16 cellular contexts compared by ENCODE assay signal in genomic region chr6:88584581-88584980, GRCh38.
DNase-seq lines count a peak whose midpoint lies in the region; ATAC-seq and TF ChIP-seq lines count a peak whose summit lies in the region.
"Had no signal": no experiment of that assay in that cellular context is flagged by ENCODE, and none has a peak within 500 bp of the region (broad histone marks: within the 10 kb centered on the region; RNA-seq: fewer than 3 reads in every experiment).

No MANE protein-coding gene starts in this region.

- H3K4me3 ChIP-seq in astrocyte of the cerebellum (ENCODE audit: low read depth, low read length), result no peak overlapping the region

- no peak for TF ChIP-seq CTCF in astrocyte of the cerebellum (IDR thresholded peaks at IDR 0.05; ENCODE audit: low read depth, low read length, missing control alignments)

- DNase-seq in NCI-H2227 (lab: John Stamatoyannopoulos, UW; ENCODE audit: unreplicated experiment), result peak; percentile 2
- no peak for DNase-seq in NCI-H2227 treated with DMSO at 0.1 percent for 48 hours (lab: John Stamatoyannopoulos, UW)
- peak; percentile 28 for DNase-seq in astrocyte of the cerebellum (ENCODE audit: low read depth)
- peak; percentile 20 for DNase-seq in inferior parietal cortex (ENCODE audit: extremely low spot score)
- no peak for DNase-seq in NCI-H1694 (lab: John Stamatoyannopoulos, UW)
- DNase-seq: DMS 273 treated with DMSO at 0.1 percent for 48 hours, H7, NCI-H1092 treated with DMSO at 0.1 percent for 48 hours, NCI-H1694 treated with DMSO at 0.1 percent for 48 hours, NCI-H2107, NCI-H82, SW 1271 had no signal

- in situ Hi-C loops in astrocyte of the cerebellum (cut with HindIII; ENCODE audit: low sequenced_read_pairs), result no loop called here

- ATAC-seq in HG02571 (IDR thresholded peaks at IDR 0.05; ENCODE audit: unreplicated experiment), result no peak
- no peak for ATAC-seq in HG03045 (IDR thresholded peaks at IDR 0.05; ENCODE audit: unreplicated experiment)
- no peak for ATAC-seq in GM18520 (IDR thresholded peaks at IDR 0.05; ENCODE audit: unreplicated experiment)
- ATAC-seq: Panc1 had no signal

Comparison
In these comparisons a context has a peak if more than half of its experiments do, and no peak if none do; other contexts are left out.
1. DNase-seq: peak in NCI-H2227 (single experiment), astrocyte of the cerebellum (single experiment) and inferior parietal cortex (single experiment); none in NCI-H2227 treated with DMSO at 0.1 percent for 48 hours (single experiment) and NCI-H1694 (single experiment).